18 cellular contexts compared by ENCODE assay signal in the genomic region with DNA sequence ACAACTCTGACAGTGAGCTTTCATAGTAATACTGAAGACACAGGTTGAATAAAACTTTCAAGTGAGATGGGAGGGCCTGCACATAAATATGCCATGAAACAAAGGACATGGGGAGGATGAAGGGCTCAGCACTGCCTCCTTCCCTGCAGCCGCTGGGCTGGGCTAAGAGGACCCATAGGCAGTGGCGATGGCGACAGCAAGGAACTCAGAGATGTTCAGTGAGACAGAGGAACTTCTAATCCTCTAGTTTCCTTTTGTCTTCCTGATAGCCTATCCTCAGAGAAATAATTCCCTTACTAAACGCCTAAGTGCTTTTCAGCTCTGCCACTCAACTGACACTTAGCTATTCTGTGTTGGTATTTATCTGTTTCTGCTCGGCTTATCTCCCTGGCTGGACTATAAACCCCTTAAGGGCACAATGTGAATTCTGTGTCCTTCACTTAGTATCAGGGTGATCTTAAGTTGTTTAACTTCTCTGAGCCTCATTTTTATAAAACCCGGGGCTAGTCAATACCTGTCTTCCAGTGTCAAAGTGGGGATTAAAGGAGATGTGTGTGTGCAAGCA. TPM values are rescaled to one million over a fixed set of nuclear protein-coding genes. Genes with fewer than 3 reads are reported as not detected.
DNase-seq lines count a peak whose midpoint lies in the region; ATAC-seq, FAIRE-seq and TF ChIP-seq lines count a peak whose summit lies in the region.
"Had no signal": no experiment of that assay in that cellular context is flagged by ENCODE, and none has a peak within 500 bp of the region (broad histone marks: within the 10 kb centered on the region; RNA-seq: fewer than 3 reads in every experiment).

No MANE protein-coding gene starts in this region.

- H3K4ac ChIP-seq in H1 (replicated peaks; ENCODE audit: insufficient read length, low read depth, low read length): no peak overlapping the region

- H3K27me3 ChIP-seq in H7 (ENCODE audit: control insufficient read depth, insufficient read depth, low read length): no peaks in the 10 kb centered on the region
- H3K27me3 ChIP-seq in H1 (replicated peaks in 1 of 4; ENCODE audit: control insufficient read depth in 3 of 4, extremely low read depth in 1 of 4, insufficient read depth in 3 of 4, low read length in 3 of 4): no peaks in the 10 kb centered on the region
- no peaks in the 10 kb centered on the region for H3K27me3 ChIP-seq in HepG2 (ENCODE audit: control insufficient read depth in 1 of 2, insufficient read depth in 2 of 2, low read length in 2 of 2)
- H3K27me3 ChIP-seq: Peyer's patch had no signal

- CTCF ChIA-PET in H1 (lab: Charles Lee; ENCODE audit: partially characterized antibody): interaction anchor here (1.5 kb wide), 2 partner anchors 28 to 72 kb away, joined by 3 read pairs; no protein-coding TSS in a partner anchor
- CTCF ChIA-PET in HepG2 (lab: Yijun Ruan, JAX; ENCODE audit: low intra/inter-chr PET ratio, low total read pairs): no interaction called here

- no peak overlapping the region for H2BK5ac ChIP-seq in H1 (ENCODE audit: low read depth, low read length)

- no peak overlapping the region for H2BK15ac ChIP-seq in H1 (ENCODE audit: low read length)

- TF ChIP-seq POLR2A in H1 (IDR thresholded peaks at IDR 0.05; ENCODE audit: control extremely low read depth in 1 of 2, low read depth in 2 of 2, low read length in 2 of 2) (no peak), HepG2 (IDR thresholded peaks at IDR 0.05; ENCODE audit: insufficient read depth in 1 of 2, low read depth in 2 of 2, low read length in 2 of 2) (no peak)

- no peak for TF ChIP-seq RAD21 in H1 (IDR thresholded peaks at IDR 0.05 in 1 of 2, conservative IDR thresholded peaks at IDR 0.05 in 1 of 2; ENCODE audit: low read depth in 2 of 2, low read length in 2 of 2)
- no peak for TF ChIP-seq RAD21 in HepG2 (CRISPR knock-in tag; IDR thresholded peaks at IDR 0.05)

- TF ChIP-seq EP300 in H1 (IDR thresholded peaks at IDR 0.05; ENCODE audit: borderline replicate concordance in 1 of 2, low read depth in 2 of 2, low read length in 2 of 2) (no peak), HepG2 (IDR thresholded peaks at IDR 0.05; ENCODE audit: low read depth in 2 of 2, low read length in 2 of 2) (no peak), HepG2 (CRISPR knock-in tag; IDR thresholded peaks at IDR 0.05; ENCODE audit: borderline replicate concordance) (no peak)

- H3K4me1 ChIP-seq in H1 (replicated peaks in 1 of 4; ENCODE audit: control insufficient read depth in 3 of 4, insufficient read depth in 4 of 4, low read length in 3 of 4) (peaks cover 0 to 7% (median 1%) of the 10 kb centered on the region in 4 experiments; a peak in 5 of 7 replicates), HepG2 (ENCODE audit: insufficient read depth, low read length) (peaks cover 18% of the 10 kb centered on the region; the same call in 1 of the 2 replicates)

- intact Hi-C loops in HepG2 (cut with micrococcal nuclease; ENCODE audit: unreplicated experiment): no loop called here

- H4K8ac ChIP-seq in H1 (ENCODE audit: extremely low read depth, insufficient read depth, low read length): no peak overlapping the region

- H3K36me3 ChIP-seq in H7 (replicated peaks; ENCODE audit: control insufficient read depth, insufficient read depth, low read length): no peaks in the 10 kb centered on the region
- H3K36me3 ChIP-seq in H1 (ENCODE audit: control insufficient read depth in 2 of 4, insufficient read depth in 4 of 4, low read length in 3 of 4): no peaks in the 10 kb centered on the region
- H3K36me3 ChIP-seq in HepG2 (replicated peaks in 1 of 2; ENCODE audit: control insufficient read depth in 1 of 2, insufficient read depth in 2 of 2, low read length in 2 of 2): no peaks in the 10 kb centered on the region
- H3K36me3 ChIP-seq: Peyer's patch had no signal

- no peak overlapping the region for H4K91ac ChIP-seq in H1 (replicated peaks; ENCODE audit: insufficient read length, low read length)

- in situ Hi-C loops in HepG2 (cut with HindIII; ENCODE audit: extremely low pct_ligation_motif_present, low pct_unique_long_range_greater_than_20kb): no loop called here

- H2BK20ac ChIP-seq in H1 (ENCODE audit: low read length): 0 out of 2 replicates have a peak overlapping the region, but pooled peaks have one; percentile 36

- H4K5ac ChIP-seq in H1 (ENCODE audit: insufficient read length, low read depth, low read length): no peak overlapping the region

- no peaks in the 10 kb centered on the region for H4K20me1 ChIP-seq in H1 (replicated peaks in 1 of 2; ENCODE audit: control insufficient read depth in 1 of 2, insufficient read depth in 2 of 2, low read length in 2 of 2)
- H4K20me1 ChIP-seq in HepG2 (ENCODE audit: insufficient read depth, low read length): no peaks in the 10 kb centered on the region

- no peak overlapping the region for H3K18ac ChIP-seq in H1 (ENCODE audit: extremely low read depth, low read length)

- H3K23ac ChIP-seq in H1 (ENCODE audit: insufficient read length): no peak overlapping the region

- H3K79me2 ChIP-seq in H1 (ENCODE audit: control insufficient read depth in 1 of 2, insufficient read depth in 2 of 2, low read length in 2 of 2) (no peaks in the 10 kb centered on the region), HepG2 (ENCODE audit: insufficient read depth, low read length) (no peaks in the 10 kb centered on the region)

- BruUV-seq in HepG2 (replicated peaks; lab: Mats Ljungman, UMichigan): no TSS peak

- H2AFZ ChIP-seq in H1 (ENCODE audit: low read length) (no peak overlapping the region), HepG2 (ENCODE audit: low read length) (no peak overlapping the region)

- no peak overlapping the region for H3K4me3 ChIP-seq in H7 (ENCODE audit: insufficient read depth, low read depth, low read length)
- no peak overlapping the region for H3K4me3 ChIP-seq in H1 (ENCODE audit: extremely low read depth in 1 of 4, insufficient read depth in 2 of 4, low read depth in 3 of 4, low read length in 4 of 4)
- no peak overlapping the region for H3K4me3 ChIP-seq in HepG2 (replicated peaks in 1 of 3; ENCODE audit: insufficient read depth in 1 of 3, low read depth in 2 of 3, low read length in 3 of 3)
- H3K4me3 ChIP-seq: Peyer's patch had no signal

- ATAC-seq in HepG2: peak; percentile 68
- ATAC-seq in activated CD4-positive, CD25-positive, alpha-beta regulatory T cell treated with anti-CD3 and anti-CD28 coated beads, Interleukin-2, amount 50 U/mL, for 24 hours: no peak

- no peak for FAIRE-seq in H1 (lab: Jason Lieb, UNC)
- FAIRE-seq in HepG2 (lab: Jason Lieb, UNC): no peak
- FAIRE-seq: endometrium, islet of Langerhans had no signal

- no peak overlapping the region for H3K14ac ChIP-seq in H1 (ENCODE audit: insufficient read length)

- H3K9ac ChIP-seq in H1 (replicated peaks in 1 of 4; ENCODE audit: extremely low read depth in 1 of 4, low read depth in 3 of 4, low read length in 3 of 4): no peak overlapping the region
- no peak overlapping the region for H3K9ac ChIP-seq in HepG2 (ENCODE audit: insufficient read depth, low read depth, low read length)

- no peak overlapping the region for H3K56ac ChIP-seq in H1 (replicated peaks; ENCODE audit: insufficient read length, low read depth, low read length)

- DNase-seq in H7: peak; percentile 39
- peak; percentile 24 for DNase-seq in NCI-H2227 (lab: John Stamatoyannopoulos, UW; ENCODE audit: unreplicated experiment)
- no peak for DNase-seq in H1 (ENCODE audit: low read depth in 1 of 2, low spot score in 2 of 2)
- no peak for DNase-seq in HepG2 (ENCODE audit: low spot score)
- no peak for DNase-seq in HuH-7 (ENCODE audit: low spot score)
- DNase-seq in activated CD4-positive, alpha-beta T cell treated with anti-CD3 and anti-CD28 coated beads for 48 hours: no peak
- no peak for DNase-seq in NCI-H510A treated with DMSO at 0.1 percent for 48 hours (lab: John Stamatoyannopoulos, UW)
- DNase-seq: activated CD4-positive, CD25-positive, alpha-beta regulatory T cell treated with anti-CD3 and anti-CD28 coated beads, Interleukin-2, amount 50 U/mL, for 72 hours; CD4-positive, alpha-beta T cell; central memory CD4-positive, alpha-beta T cell; KG1; NCI-H1694; NCI-H526 treated with DMSO at 0.1 percent for 48 hours; Peyer's patch; T-helper 1 cell had no signal

- no peak overlapping the region for H2BK12ac ChIP-seq in H1 (ENCODE audit: low read depth, low read length)

- no peaks in the 10 kb centered on the region for H3K9me3 ChIP-seq in H1 (ENCODE audit: insufficient read depth in 2 of 2, low read depth in 1 of 2, low read length in 1 of 2)
- H3K9me3 ChIP-seq in HepG2 (ENCODE audit: low read length): no peaks in the 10 kb centered on the region
- H3K9me3 ChIP-seq: Peyer's patch had no signal

- no peaks in the 10 kb centered on the region for H3K23me2 ChIP-seq in H1 (ENCODE audit: low read depth, low read length)

- 78% methylated on average over 6 of the region's 6 CpGs; no CpG with 5 or more reads in 1 of the 2 experiments for WGBS in H1 (ENCODE audit: extremely low coverage in 1 of 2, insufficient coverage in 1 of 2, insufficient read length in 1 of 2, insufficient replicate concordance in 2 of 2, low coverage in 1 of 2, low lambda C conversion rate in 2 of 2, missing lambda C conversion rate in 1 of 2), 2 experiments
- WGBS in HepG2 (ENCODE audit: low lambda C conversion rate): 0% methylated on average over 6 of the region's 6 CpGs

- H3K4me2 ChIP-seq in H1 (ENCODE audit: insufficient read depth in 1 of 2, low read depth in 2 of 2, low read length in 2 of 2) (no peak overlapping the region), HepG2 (ENCODE audit: low read depth, low read length) (peak overlapping the region; percentile 41)

- POLR2A ChIA-PET in H1 (lab: Charles Lee; ENCODE audit: partially characterized antibody): interaction anchor here (0.9 to 3.2 kb wide), 2 partner anchors 14 to 25 kb away, joined by 3 to 10 read pairs; a partner anchor contains a TSS
- POLR2A ChIA-PET in HepG2 (lab: Yijun Ruan, JAX): interaction anchor here (0.6 kb wide), 1 partner anchor 25 kb away, joined by 3 read pairs; no protein-coding TSS in a partner anchor

- TF ChIP-seq CTCF in H1 (IDR thresholded peaks at IDR 0.05; ENCODE audit: control extremely low read depth in 1 of 3, insufficient read depth in 1 of 3, low read depth in 1 of 3, low read length in 3 of 3) (no peak), HepG2 (CRISPR knock-in tag; IDR thresholded peaks at IDR 0.05) (no peak)

- H3K27ac ChIP-seq in H1 (ENCODE audit: low read depth, low read length) (no peak overlapping the region; the same call in 1 of the 2 replicates), HepG2 (ENCODE audit: extremely low read length, insufficient read depth, low read length) (no peak overlapping the region)
- H3K27ac ChIP-seq: Peyer's patch had no signal

- H2AK5ac ChIP-seq in H1 (ENCODE audit: low read depth, low read length): no peak overlapping the region

- no peaks in the 10 kb centered on the region for H3K79me1 ChIP-seq in H1 (ENCODE audit: low read depth, low read length)

- no peak overlapping the region for H2BK120ac ChIP-seq in H1 (replicated peaks; ENCODE audit: low read depth, low read length)

RNA-seq across cellular contexts. Expression of a gene that starts 24.4 kb away (rescaled TPM):
- total RNA-seq in H7 (2014; rRNA removed; shearing (Covaris generic)): 18.0 and 18.8 TPM in 2 replicates
- 7.1 and 7.7 TPM in 2 replicates for total RNA-seq in H1 (2021; fragmentation: NEBNext Ultra II Directional; extraction: Animal tissue kit (Norgen Biotek cat#: 25700))
- polyA plus RNA-seq in H1 (2011; rRNA removed): 3.5 and 4.3 TPM in 2 replicates
- 5.5 TPM for polyA plus RNA-seq in H1 (2011; cell fraction: cytosol; rRNA removed)
- polyA plus RNA-seq in H1 (2011; cell fraction: nucleus; rRNA removed): 6.0 TPM
- polyA plus RNA-seq in H1 (2012, experiment 1 of 2): 7.1 to 7.5 TPM (median 7.2 TPM) in 4 replicates
- 6.3 TPM for polyA plus RNA-seq in H1 (2012, experiment 2 of 2)
- 3.4 TPM for polyA plus RNA-seq in H1 (2013, experiment 1 of 2)
- 3.4 TPM for polyA plus RNA-seq in H1 (2013, experiment 2 of 2)
- polyA minus RNA-seq in H1 (2011; rRNA and poly(A)+ RNA removed): 3.2 and 4.0 TPM in 2 replicates
- polyA minus RNA-seq in H1 (2011; cell fraction: cytosol; rRNA and poly(A)+ RNA removed): 6.9 TPM
- polyA minus RNA-seq in H1 (2011; cell fraction: nucleus; rRNA and poly(A)+ RNA removed): 14.5 TPM
- total RNA-seq in HepG2 (2016; rRNA removed; fragmentation: Illumina TruSeq; extraction: Trizol): 3.0 and 3.5 TPM in 2 replicates
- 0.71 and 0.81 TPM in 2 replicates for total RNA-seq in HepG2 (2016; cell fraction: cytosol; rRNA removed; fragmentation: Illumina TruSeq; extraction: Trizol; ENCODE audit: low read depth)
- 2.3 and 3.4 TPM in 2 replicates for total RNA-seq in HepG2 (2016; cell fraction: insoluble cytoplasmic fraction; rRNA removed; fragmentation: Illumina TruSeq; extraction: Trizol)
- 2.1 and 2.2 TPM in 2 replicates for total RNA-seq in HepG2 (2016; cell fraction: membrane; rRNA removed; fragmentation: Illumina TruSeq; extraction: Trizol)
- total RNA-seq in HepG2 (2016; cell fraction: nucleus; rRNA removed; fragmentation: Illumina TruSeq; extraction: Trizol): 3.7 and 4.2 TPM in 2 replicates
- 2.5 and 3.1 TPM in 2 replicates for polyA plus RNA-seq in HepG2 (2011; rRNA removed)
- polyA plus RNA-seq in HepG2 (2011; cell fraction: cytosol; rRNA removed): 2.4 and 2.6 TPM in 2 replicates
- 4.5 and 4.9 TPM in 2 replicates for polyA plus RNA-seq in HepG2 (2011; cell fraction: nucleus; rRNA removed)
- 1.8 and 2.7 TPM in 2 replicates for polyA plus RNA-seq in HepG2 (2012)
- 0.26 TPM in 2 replicates for polyA plus RNA-seq in HepG2 (2016; cell fraction: cytosol; fragmentation: Illumina TruSeq; extraction: Trizol; ENCODE audit: low read depth)
- 1.9 TPM in 2 replicates for polyA plus RNA-seq in HepG2 (2016; cell fraction: insoluble cytoplasmic fraction; fragmentation: Illumina TruSeq; extraction: Trizol; ENCODE audit: low read depth)
- 0.66 and 0.70 TPM in 2 replicates for polyA plus RNA-seq in HepG2 (2016; cell fraction: membrane; fragmentation: Illumina TruSeq; extraction: Trizol; ENCODE audit: low read depth)
- polyA plus RNA-seq in HepG2 (2016; cell fraction: nucleus; fragmentation: Illumina TruSeq; extraction: Trizol; ENCODE audit: insufficient read depth, low read depth): 3.4 and 3.9 TPM in 2 replicates
- polyA minus RNA-seq in HepG2 (2011; rRNA and poly(A)+ RNA removed; ENCODE audit: low replicate concordance): 4.2 and 7.4 TPM in 2 replicates
- polyA minus RNA-seq in HepG2 (2011; cell fraction: cytosol; rRNA and poly(A)+ RNA removed): 2.6 TPM in 2 replicates
- polyA minus RNA-seq in HepG2 (2011; cell fraction: nucleus; rRNA and poly(A)+ RNA removed): 5.2 and 7.2 TPM in 2 replicates

RNA-seq across cellular contexts. Expression of a gene that starts 30.3 kb away (rescaled TPM):
- total RNA-seq in H7 (2014; rRNA removed; shearing (Covaris generic)): 0.44 TPM in 1 of 2 replicates, not detected in the other
- total RNA-seq in H1 (2021; fragmentation: NEBNext Ultra II Directional; extraction: Animal tissue kit (Norgen Biotek cat#: 25700)): 0.19 TPM in 1 of 2 replicates, not detected in the other
- polyA plus RNA-seq in H1 (2011; rRNA removed) (0.09 and 0.14 TPM in 2 replicates), HepG2 (2011; rRNA removed) (7.7 and 11.4 TPM in 2 replicates)
- 0.19 TPM for polyA plus RNA-seq in H1 (2011; cell fraction: cytosol; rRNA removed)
- 0.04 TPM for polyA plus RNA-seq in H1 (2011; cell fraction: nucleus; rRNA removed)
- polyA plus RNA-seq in H1 (2012, experiment 1 of 2): 0.07 to 0.41 TPM in 2 of 4 replicates, not detected in the others
- polyA plus RNA-seq in H1 (2012, experiment 2 of 2): not detected
- polyA plus RNA-seq in H1 (2013, experiment 1 of 2): 0.10 TPM
- 0.11 TPM for polyA plus RNA-seq in H1 (2013, experiment 2 of 2)
- 0.13 and 0.22 TPM in 2 replicates for polyA minus RNA-seq in H1 (2011; rRNA and poly(A)+ RNA removed)
- polyA minus RNA-seq in H1 (2011; cell fraction: cytosol; rRNA and poly(A)+ RNA removed): not detected
- polyA minus RNA-seq in H1 (2011; cell fraction: nucleus; rRNA and poly(A)+ RNA removed): 0.40 TPM
- 6.6 and 10.4 TPM in 2 replicates for total RNA-seq in HepG2 (2016; rRNA removed; fragmentation: Illumina TruSeq; extraction: Trizol)
- total RNA-seq in HepG2 (2016; cell fraction: cytosol; rRNA removed; fragmentation: Illumina TruSeq; extraction: Trizol; ENCODE audit: low read depth): 0.79 and 0.91 TPM in 2 replicates
- 8.2 and 11.7 TPM in 2 replicates for total RNA-seq in HepG2 (2016; cell fraction: insoluble cytoplasmic fraction; rRNA removed; fragmentation: Illumina TruSeq; extraction: Trizol)
- total RNA-seq in HepG2 (2016; cell fraction: membrane; rRNA removed; fragmentation: Illumina TruSeq; extraction: Trizol): 3.1 and 3.4 TPM in 2 replicates
- total RNA-seq in HepG2 (2016; cell fraction: nucleus; rRNA removed; fragmentation: Illumina TruSeq; extraction: Trizol): 8.7 and 10.3 TPM in 2 replicates
- polyA plus RNA-seq in HepG2 (2011; cell fraction: cytosol; rRNA removed): 5.9 and 9.6 TPM in 2 replicates
- polyA plus RNA-seq in HepG2 (2011; cell fraction: nucleus; rRNA removed): 3.1 and 3.5 TPM in 2 replicates
- polyA plus RNA-seq in HepG2 (2012): 6.1 and 6.7 TPM in 2 replicates
- polyA plus RNA-seq in HepG2 (2016; cell fraction: cytosol; fragmentation: Illumina TruSeq; extraction: Trizol; ENCODE audit: low read depth): 0.89 and 1.2 TPM in 2 replicates
- polyA plus RNA-seq in HepG2 (2016; cell fraction: insoluble cytoplasmic fraction; fragmentation: Illumina TruSeq; extraction: Trizol; ENCODE audit: low read depth): 9.1 and 9.3 TPM in 2 replicates
- 2.4 and 3.2 TPM in 2 replicates for polyA plus RNA-seq in HepG2 (2016; cell fraction: membrane; fragmentation: Illumina TruSeq; extraction: Trizol; ENCODE audit: low read depth)
- polyA plus RNA-seq in HepG2 (2016; cell fraction: nucleus; fragmentation: Illumina TruSeq; extraction: Trizol; ENCODE audit: insufficient read depth, low read depth): 14.0 and 15.8 TPM in 2 replicates
- 9.4 and 15.8 TPM in 2 replicates for polyA minus RNA-seq in HepG2 (2011; rRNA and poly(A)+ RNA removed; ENCODE audit: low replicate concordance)
- polyA minus RNA-seq in HepG2 (2011; cell fraction: cytosol; rRNA and poly(A)+ RNA removed): 5.4 and 6.8 TPM in 2 replicates
- 4.5 and 7.8 TPM in 2 replicates for polyA minus RNA-seq in HepG2 (2011; cell fraction: nucleus; rRNA and poly(A)+ RNA removed)

RNA-seq across cellular contexts. Expression of a gene that starts 41.4 kb away (rescaled TPM):
- total RNA-seq in H7 (2014; rRNA removed; shearing (Covaris generic)): 34.6 and 41.3 TPM in 2 replicates
- total RNA-seq in H1 (2021; fragmentation: NEBNext Ultra II Directional; extraction: Animal tissue kit (Norgen Biotek cat#: 25700)): 33.3 and 35.4 TPM in 2 replicates
- polyA plus RNA-seq in H1 (2011; rRNA removed) (13.6 and 14.8 TPM in 2 replicates), HepG2 (2011; rRNA removed) (10.3 and 10.8 TPM in 2 replicates)
- polyA plus RNA-seq in H1 (2011; cell fraction: cytosol; rRNA removed): 18.9 TPM
- 12.6 TPM for polyA plus RNA-seq in H1 (2011; cell fraction: nucleus; rRNA removed)
- polyA plus RNA-seq in H1 (2012, experiment 1 of 2): 19.8 to 22.5 TPM (median 20.3 TPM) in 4 replicates
- polyA plus RNA-seq in H1 (2012, experiment 2 of 2): 5.8 TPM
- polyA plus RNA-seq in H1 (2013, experiment 1 of 2): 15.7 TPM
- polyA plus RNA-seq in H1 (2013, experiment 2 of 2): 16.9 TPM
- polyA minus RNA-seq in H1 (2011; rRNA and poly(A)+ RNA removed): 37.5 and 39.1 TPM in 2 replicates
- polyA minus RNA-seq in H1 (2011; cell fraction: cytosol; rRNA and poly(A)+ RNA removed): 18.1 TPM
- 32.9 TPM for polyA minus RNA-seq in H1 (2011; cell fraction: nucleus; rRNA and poly(A)+ RNA removed)
- 15.0 and 18.3 TPM in 2 replicates for total RNA-seq in HepG2 (2016; rRNA removed; fragmentation: Illumina TruSeq; extraction: Trizol)
- total RNA-seq in HepG2 (2016; cell fraction: cytosol; rRNA removed; fragmentation: Illumina TruSeq; extraction: Trizol; ENCODE audit: low read depth): 6.2 and 6.8 TPM in 2 replicates
- total RNA-seq in HepG2 (2016; cell fraction: insoluble cytoplasmic fraction; rRNA removed; fragmentation: Illumina TruSeq; extraction: Trizol): 14.9 and 17.4 TPM in 2 replicates
- 8.4 and 9.3 TPM in 2 replicates for total RNA-seq in HepG2 (2016; cell fraction: membrane; rRNA removed; fragmentation: Illumina TruSeq; extraction: Trizol)
- 13.8 and 18.3 TPM in 2 replicates for total RNA-seq in HepG2 (2016; cell fraction: nucleus; rRNA removed; fragmentation: Illumina TruSeq; extraction: Trizol)
- polyA plus RNA-seq in HepG2 (2011; cell fraction: cytosol; rRNA removed): 7.7 and 9.5 TPM in 2 replicates
- 8.6 and 9.4 TPM in 2 replicates for polyA plus RNA-seq in HepG2 (2011; cell fraction: nucleus; rRNA removed)
- 9.4 and 10.8 TPM in 2 replicates for polyA plus RNA-seq in HepG2 (2012)
- polyA plus RNA-seq in HepG2 (2016; cell fraction: cytosol; fragmentation: Illumina TruSeq; extraction: Trizol; ENCODE audit: low read depth): 1.1 and 1.4 TPM in 2 replicates
- 17.0 and 18.4 TPM in 2 replicates for polyA plus RNA-seq in HepG2 (2016; cell fraction: insoluble cytoplasmic fraction; fragmentation: Illumina TruSeq; extraction: Trizol; ENCODE audit: low read depth)
- polyA plus RNA-seq in HepG2 (2016; cell fraction: membrane; fragmentation: Illumina TruSeq; extraction: Trizol; ENCODE audit: low read depth): 3.7 and 4.0 TPM in 2 replicates
- polyA plus RNA-seq in HepG2 (2016; cell fraction: nucleus; fragmentation: Illumina TruSeq; extraction: Trizol; ENCODE audit: insufficient read depth, low read depth): 12.1 and 14.3 TPM in 2 replicates
- 19.3 and 24.5 TPM in 2 replicates for polyA minus RNA-seq in HepG2 (2011; rRNA and poly(A)+ RNA removed; ENCODE audit: low replicate concordance)
- polyA minus RNA-seq in HepG2 (2011; cell fraction: cytosol; rRNA and poly(A)+ RNA removed): 9.0 and 10.3 TPM in 2 replicates
- 27.7 and 29.1 TPM in 2 replicates for polyA minus RNA-seq in HepG2 (2011; cell fraction: nucleus; rRNA and poly(A)+ RNA removed)

Comparison
In these comparisons a context has a peak if more than half of its experiments do, and no peak if none do; other contexts are left out.
1. DNase-seq: peak in H7 (single experiment) and NCI-H2227 (single experiment); none in H1 (0 of 2), HepG2 (single experiment), HuH-7 (single experiment), activated CD4-positive, alpha-beta T cell treated with anti-CD3 and anti-CD28 coated beads for 48 hours (single experiment) and NCI-H510A treated with DMSO at 0.1 percent for 48 hours (single experiment).